14 cellular contexts compared by ENCODE assay signal in genomic region chr1:86933562-86934377, GRCh38. TPM values are rescaled to one million over a fixed set of nuclear protein-coding genes. Genes with fewer than 3 reads are reported as not detected.
DNase-seq lines count a peak whose midpoint lies in the region; ATAC-seq, FAIRE-seq and TF ChIP-seq lines count a peak whose summit lies in the region.
"Had no signal": no experiment of that assay in that cellular context is flagged by ENCODE, and none has a peak within 500 bp of the region (broad histone marks: within the 10 kb centered on the region; RNA-seq: fewer than 3 reads in every experiment).

No MANE protein-coding gene starts in this region.

- H3K36me3 Mint-ChIP-seq in Caco-2 (ENCODE audit: insufficient read depth, unreplicated experiment) (no peaks in the 10 kb centered on the region), astrocyte (ENCODE audit: low read depth, unreplicated experiment) (no peaks in the 10 kb centered on the region)
- H3K36me3 Mint-ChIP-seq: immature natural killer cell had no signal

- H3K79me2 ChIP-seq in astrocyte (ENCODE audit: insufficient read depth, low read length): peaks cover 33% of the 10 kb centered on the region

- H3K4me1 ChIP-seq in Caco-2: peaks cover 22% of the 10 kb centered on the region
- H3K4me1 ChIP-seq in astrocyte (ENCODE audit: insufficient read depth, low read length): no peaks in the 10 kb centered on the region
- H3K4me1 ChIP-seq: BLaER1 had no signal

- H2AFZ ChIP-seq in astrocyte (ENCODE audit: low read depth, low read length): no peak overlapping the region
- H2AFZ ChIP-seq: PC-9 had no signal

- H3K27me3 ChIP-seq in Caco-2 (replicated peaks; ENCODE audit: control insufficient read depth, insufficient read depth, low read length) (no peaks in the 10 kb centered on the region), astrocyte (ENCODE audit: insufficient read depth, low read length) (no peaks in the 10 kb centered on the region)
- H3K27me3 ChIP-seq: BLaER1, brain microvascular endothelial cell had no signal

- DNase-seq in Caco-2 (peak in 1 of 2 experiments; percentile 14), astrocyte (ENCODE audit: low read depth) (no peak), left lobe of liver (ENCODE audit: low spot score) (no peak), SK-N-DZ (ENCODE audit: low spot score) (no peak), germinal center (ENCODE audit: low spot score) (no peak)
- DNase-seq in effector CD4-positive, alpha-beta T cell: no peak
- no peak for DNase-seq in stimulated activated CD4-positive, alpha-beta T cell treated with anti-CD3 and anti-CD28 coated beads, Interleukin-15, amount 100 ng/mL, for 24 hours
- DNase-seq: activated T-cell treated with anti-CD3 and anti-CD28 coated beads for 4 hours, brain microvascular endothelial cell, immature natural killer cell, NCI-H1417 treated with DMSO at 0.1 percent for 48 hours, PC-9 had no signal

- H3K9me3 Mint-ChIP-seq in Caco-2 (ENCODE audit: unreplicated experiment): no peaks in the 10 kb centered on the region
- no peaks in the 10 kb centered on the region for H3K9me3 Mint-ChIP-seq in astrocyte (ENCODE audit: unreplicated experiment)
- H3K9me3 Mint-ChIP-seq: immature natural killer cell had no signal

- CTCF ChIA-PET in Caco-2 (lab: Charles Lee): interaction anchor here (0.6 to 1.1 kb wide), 4 partner anchors 20 to 153 kb away, joined by 3 to 6 read pairs (median 4); partner anchors contain the start of genes HS2ST1 and SELENOF

- no peak for FAIRE-seq in astrocyte (lab: Jason Lieb, UNC)

- no peak overlapping the region for H3K4me3 ChIP-seq in Caco-2 (ENCODE audit: low read depth, low read length)
- H3K4me3 ChIP-seq in astrocyte (ENCODE audit: insufficient read depth, low read depth, low read length): no peak overlapping the region
- H3K4me3 ChIP-seq: BLaER1, PC-9 had no signal

- H3K4me3 Mint-ChIP-seq in Caco-2 (ENCODE audit: unreplicated experiment) (peak overlapping the region; percentile 59), astrocyte (ENCODE audit: unreplicated experiment) (peak overlapping the region; percentile 45)
- H3K4me3 Mint-ChIP-seq: immature natural killer cell had no signal

- H3K9ac ChIP-seq in astrocyte (ENCODE audit: low read length): no peak overlapping the region
- H3K9ac ChIP-seq: BLaER1 had no signal

- H3K4me2 ChIP-seq in astrocyte (ENCODE audit: low read length): no peak overlapping the region
- H3K4me2 ChIP-seq: BLaER1, PC-9 had no signal

- H3K27ac Mint-ChIP-seq in Caco-2 (ENCODE audit: unreplicated experiment) (peak overlapping the region; percentile 88), astrocyte (ENCODE audit: unreplicated experiment) (peak overlapping the region; percentile 85)
- H3K27ac Mint-ChIP-seq: immature natural killer cell had no signal

- POLR2A ChIA-PET in Caco-2 (lab: Charles Lee): interaction anchor here (1.7 kb wide), 1 partner anchor 20 kb away, joined by 6 read pairs; the partner anchor contains the start of genes HS2ST1 and SELENOF

- no peaks in the 10 kb centered on the region for H4K20me1 ChIP-seq in astrocyte (ENCODE audit: insufficient read depth, low read length)

- H3K27me3 Mint-ChIP-seq in Caco-2 (ENCODE audit: insufficient read depth, unreplicated experiment) (no peaks in the 10 kb centered on the region), astrocyte (ENCODE audit: low read depth, unreplicated experiment) (no peaks in the 10 kb centered on the region)

- intact Hi-C loops in Caco-2 (cut with micrococcal nuclease; ENCODE audit: unreplicated experiment): no loop called here

- TF ChIP-seq CTCF in Caco-2 (IDR thresholded peaks at IDR 0.05; ENCODE audit: insufficient read depth in 1 of 2, low read depth in 1 of 2, low read length in 1 of 2, severe bottlenecking in 1 of 2, unreplicated experiment in 1 of 2) (no peak), astrocyte (IDR thresholded peaks at IDR 0.05; ENCODE audit: insufficient read depth, low read depth, low read length) (no peak)

- H3K9me3 ChIP-seq in Caco-2 (no peaks in the 10 kb centered on the region), KOPT-K1 (ENCODE audit: insufficient read depth, low read length, poor library complexity, severe bottlenecking) (peaks cover 6% of the 10 kb centered on the region), astrocyte (ENCODE audit: insufficient read depth, low read depth, low read length) (no peaks in the 10 kb centered on the region)

- H3K36me3 ChIP-seq in Caco-2 (ENCODE audit: control insufficient read depth, insufficient read depth, low read length): no peaks in the 10 kb centered on the region
- no peaks in the 10 kb centered on the region for H3K36me3 ChIP-seq in KOPT-K1 (ENCODE audit: insufficient read depth, low read length)
- H3K36me3 ChIP-seq in astrocyte (ENCODE audit: insufficient read depth, low read length): no peaks in the 10 kb centered on the region
- H3K36me3 ChIP-seq: brain microvascular endothelial cell had no signal

- H3K27ac ChIP-seq in KOPT-K1 (ENCODE audit: low read depth, low read length, poor library complexity, severe bottlenecking) (peak overlapping the region; percentile 39), astrocyte (ENCODE audit: low read depth, low read length) (no peak overlapping the region)
- H3K27ac ChIP-seq: BLaER1, brain microvascular endothelial cell, PC-9 had no signal

- ATAC-seq in left lobe of liver: peak; percentile 36

- H3K4me1 Mint-ChIP-seq in Caco-2 (ENCODE audit: low read depth, unreplicated experiment): peaks cover 22% of the 10 kb centered on the region
- peaks cover 17% of the 10 kb centered on the region for H3K4me1 Mint-ChIP-seq in astrocyte (ENCODE audit: low read depth, unreplicated experiment)

- no TSS peak for BruUV-seq in Caco-2 (replicated peaks; lab: Mats Ljungman, UMichigan)

RNA-seq across cellular contexts. Expression of gene HS2ST1, which starts 19.3 kb away (rescaled TPM):
- total RNA-seq in Caco-2 (2022) (57.2 and 61.4 TPM in 2 replicates), astrocyte (34.7 and 38.7 TPM in 2 replicates), left lobe of liver (15.6 TPM)
- polyA plus RNA-seq in SK-N-DZ (2014; cell fraction: cytosol; rRNA removed): 17.0 and 17.4 TPM in 2 replicates
- polyA plus RNA-seq in SK-N-DZ (2014; cell fraction: nucleus; rRNA removed): 6.8 and 7.4 TPM in 2 replicates

RNA-seq across cellular contexts. Expression of gene SELENOF, which starts 19.8 kb away (rescaled TPM):
- 161 and 166 TPM in 2 replicates for total RNA-seq in Caco-2 (2022)
- 193 and 204 TPM in 2 replicates for total RNA-seq in astrocyte
- total RNA-seq in left lobe of liver: 105 TPM
- 109 and 112 TPM in 2 replicates for polyA plus RNA-seq in SK-N-DZ (2014; cell fraction: cytosol; rRNA removed)
- polyA plus RNA-seq in SK-N-DZ (2014; cell fraction: nucleus; rRNA removed): 71.4 and 95.3 TPM in 2 replicates
